19 cellular contexts compared by ENCODE assay signal in genomic region chr17:15239471-15239870, GRCh38. TPM values are rescaled to one million over a fixed set of nuclear protein-coding genes. Genes with fewer than 3 reads are reported as not detected.
DNase-seq lines count a peak whose midpoint lies in the region; ATAC-seq, FAIRE-seq and TF ChIP-seq lines count a peak whose summit lies in the region.
"Had no signal": no experiment of that assay in that cellular context is flagged by ENCODE, and none has a peak within 500 bp of the region (broad histone marks: within the 10 kb centered on the region; RNA-seq: fewer than 3 reads in every experiment).

No MANE protein-coding gene starts in this region.

- H2AFZ ChIP-seq in astrocyte (ENCODE audit: low read depth, low read length): no peak overlapping the region
- no peak overlapping the region for H2AFZ ChIP-seq in neuronal stem cell (ENCODE audit: low read length)
- H2AFZ ChIP-seq: GM23338 had no signal

- no peak for TF ChIP-seq CTCF in heart left ventricle (IDR thresholded peaks at IDR 0.05)
- no peak for TF ChIP-seq CTCF in astrocyte (IDR thresholded peaks at IDR 0.05; ENCODE audit: insufficient read depth, low read depth, low read length)
- TF ChIP-seq CTCF in spleen (IDR thresholded peaks at IDR 0.05 in 8 of 11, conservative IDR thresholded peaks at IDR 0.05 in 3 of 11): no peak

- H3K27ac ChIP-seq in heart left ventricle (peak overlapping the region in 2 of 12 donors; percentile 7 to 75), astrocyte (ENCODE audit: low read depth, low read length) (no peak overlapping the region), spleen (peak overlapping the region in 2 of 8 donors; percentile 13 to 19), neuronal stem cell (replicated peaks; ENCODE audit: low read length) (no peak overlapping the region)

- H3K4me2 ChIP-seq in astrocyte (ENCODE audit: low read length) (no peak overlapping the region), neuronal stem cell (ENCODE audit: insufficient read depth, low read length, poor library complexity, severe bottlenecking) (no peak overlapping the region)
- H3K4me2 ChIP-seq: GM23338 had no signal

- peaks cover 14% of the 10 kb centered on the region for H4K20me1 ChIP-seq in astrocyte (ENCODE audit: insufficient read depth, low read length)

- peaks cover 16% of the 10 kb centered on the region for H3K36me3 Mint-ChIP-seq in astrocyte (ENCODE audit: low read depth, unreplicated experiment)
- H3K36me3 Mint-ChIP-seq: CD8-positive, alpha-beta T cell had no signal

- 74 to 84% (median 79%) methylated on average over 3 of the region's 3 CpGs for WGBS in heart left ventricle, 4 donors
- WGBS in spleen, 5 donors: 66 to 75% (median 71%) methylated on average over 3 of the region's 3 CpGs
- no CpG with 5 or more reads among the region's 3 CpGs for WGBS in neuronal stem cell (ENCODE audit: extremely low coverage in 2 of 2, insufficient read length in 2 of 2, insufficient replicate concordance in 1 of 2), 2 donors

- FAIRE-seq in astrocyte (lab: Jason Lieb, UNC): no peak
- FAIRE-seq: D721Med, G401.6, GM12892 had no signal

- no peak for TF ChIP-seq POLR2A in heart left ventricle (IDR thresholded peaks at IDR 0.05)
- TF ChIP-seq POLR2A in spleen (IDR thresholded peaks at IDR 0.05): no peak

- intact Hi-C loops in heart left ventricle (cut with DNase I) (no loop called here), cardiac septum (cut with DNase I) (no loop called here), spleen (cut with DNase I; ENCODE audit: low total_unique reads) (no loop called here)

- no peak overlapping the region for H3K23ac ChIP-seq in neuronal stem cell (ENCODE audit: low read depth, low read length, poor library complexity)

- no peak overlapping the region for H2BK120ac ChIP-seq in neuronal stem cell (ENCODE audit: low read depth, low read length)

- no peak overlapping the region for H4K91ac ChIP-seq in neuronal stem cell (ENCODE audit: low read depth, low read length, poor library complexity)

- no peaks in the 10 kb centered on the region for H3K27me3 Mint-ChIP-seq in astrocyte (ENCODE audit: low read depth, unreplicated experiment)

- H2BK15ac ChIP-seq in neuronal stem cell (ENCODE audit: low read length): no peak overlapping the region

- H3K79me2 ChIP-seq in astrocyte (ENCODE audit: insufficient read depth, low read length): peaks cover 28% of the 10 kb centered on the region

- H3K9me3 ChIP-seq in heart left ventricle (peaks cover 0 to 14% (median 0%) of the 10 kb centered on the region in 12 donors), astrocyte (ENCODE audit: insufficient read depth, low read depth, low read length) (no peaks in the 10 kb centered on the region), spleen (peaks cover 0 to 9% (median 2%) of the 10 kb centered on the region in 8 donors), neuronal stem cell (replicated peaks in 1 of 2; ENCODE audit: control insufficient read depth in 2 of 2, insufficient read depth in 1 of 2, low read depth in 1 of 2, low read length in 2 of 2) (no peaks in the 10 kb centered on the region)

- no peak overlapping the region for H2BK5ac ChIP-seq in neuronal stem cell (ENCODE audit: low read length)

- H3K9ac ChIP-seq in astrocyte (ENCODE audit: low read length) (no peak overlapping the region), neuronal stem cell (ENCODE audit: low read depth, low read length, poor library complexity) (no peak overlapping the region)

- H3K27me3 ChIP-seq in heart left ventricle: no peaks in the 10 kb centered on the region
- H3K27me3 ChIP-seq in astrocyte (ENCODE audit: insufficient read depth, low read length): no peaks in the 10 kb centered on the region
- H3K27me3 ChIP-seq in spleen (replicated peaks in 1 of 7): no peaks in the 10 kb centered on the region
- no peaks in the 10 kb centered on the region for H3K27me3 ChIP-seq in neuronal stem cell (ENCODE audit: control insufficient read depth in 3 of 3, insufficient read depth in 3 of 3, low read depth in 1 of 3, low read length in 3 of 3)

- no peak overlapping the region for H3K14ac ChIP-seq in neuronal stem cell (ENCODE audit: low read length)

- no peak overlapping the region for H3K27ac Mint-ChIP-seq in astrocyte (ENCODE audit: unreplicated experiment)
- H3K27ac Mint-ChIP-seq: CD8-positive, alpha-beta T cell; GM23338 had no signal

- peaks cover 8 to 81% (median 50%) of the 10 kb centered on the region in 12 donors for H3K4me1 ChIP-seq in heart left ventricle
- H3K4me1 ChIP-seq in astrocyte (ENCODE audit: insufficient read depth, low read length): no peaks in the 10 kb centered on the region
- peaks cover 0 to 39% (median 17%) of the 10 kb centered on the region in 6 donors for H3K4me1 ChIP-seq in spleen
- H3K4me1 ChIP-seq in neuronal stem cell (ENCODE audit: control insufficient read depth in 2 of 2, insufficient read depth in 1 of 2, low read depth in 1 of 2, low read length in 2 of 2): no peaks in the 10 kb centered on the region

- H2BK12ac ChIP-seq in neuronal stem cell (ENCODE audit: low read length): no peak overlapping the region

- no peak overlapping the region for H3K4ac ChIP-seq in neuronal stem cell (ENCODE audit: low read length)

- H3K79me1 ChIP-seq in neuronal stem cell (ENCODE audit: low read depth, low read length): no peaks in the 10 kb centered on the region

- no peak overlapping the region for H2AK5ac ChIP-seq in neuronal stem cell (ENCODE audit: low read depth, low read length)

- H3K9me3 Mint-ChIP-seq in astrocyte (ENCODE audit: unreplicated experiment): no peaks in the 10 kb centered on the region
- H3K9me3 Mint-ChIP-seq: GM23338 had no signal

- peak overlapping the region; percentile 9 for H3K4me3 Mint-ChIP-seq in astrocyte (ENCODE audit: unreplicated experiment)
- H3K4me3 Mint-ChIP-seq: CD8-positive, alpha-beta T cell; GM23338 had no signal

- H3K4me3 ChIP-seq in heart left ventricle: no peak overlapping the region
- no peak overlapping the region for H3K4me3 ChIP-seq in astrocyte (ENCODE audit: insufficient read depth, low read depth, low read length)
- no peak overlapping the region for H3K4me3 ChIP-seq in spleen
- no peak overlapping the region for H3K4me3 ChIP-seq in neuronal stem cell (ENCODE audit: low read length in 2 of 2)
- H3K4me3 ChIP-seq: GM23338 had no signal

- ATAC-seq in heart left ventricle: peak in 3 of 4 donors; percentile 26 to 43 (median 38)
- ATAC-seq in HG02642 (IDR thresholded peaks at IDR 0.05; ENCODE audit: poor library complexity, unreplicated experiment): no peak
- ATAC-seq: CD8-positive, alpha-beta T cell; GM23338 had no signal

- no peak overlapping the region for H3K18ac ChIP-seq in neuronal stem cell (ENCODE audit: low read length)

- no peak overlapping the region for H4K8ac ChIP-seq in neuronal stem cell (ENCODE audit: low read depth, low read length)

- peaks cover 14% of the 10 kb centered on the region for H3K4me1 Mint-ChIP-seq in astrocyte (ENCODE audit: low read depth, unreplicated experiment)

- DNase-seq in heart left ventricle (no peak), cardiac septum (ENCODE audit: low spot score) (no peak), CD1c-positive myeloid dendritic cell (ENCODE audit: extremely low spot score) (peak; percentile 49), astrocyte (ENCODE audit: low read depth) (no peak), spleen (peak; percentile 64), NCI-H146 treated with DMSO at 0.1 percent for 48 hours (lab: John Stamatoyannopoulos, UW; ENCODE audit: unreplicated experiment) (no peak), neuronal stem cell (ENCODE audit: low spot score) (no peak)
- DNase-seq: ACHN; C1 segment of cervical spinal cord; CD8-positive, alpha-beta T cell; COR-L47; DMS153; DMS79 treated with DMSO at 0.1 percent for 48 hours; EL had no signal

- peaks cover 0 to 71% (median 53%) of the 10 kb centered on the region in 9 donors for H3K36me3 ChIP-seq in heart left ventricle
- peaks cover 10% of the 10 kb centered on the region for H3K36me3 ChIP-seq in astrocyte (ENCODE audit: insufficient read depth, low read length)
- peaks cover 0 to 13% (median 2%) of the 10 kb centered on the region in 6 donors for H3K36me3 ChIP-seq in spleen
- no peaks in the 10 kb centered on the region for H3K36me3 ChIP-seq in neuronal stem cell (replicated peaks in 1 of 2; ENCODE audit: control insufficient read depth in 2 of 2, insufficient read depth in 2 of 2, low read length in 2 of 2)

RNA-seq across cellular contexts. Expression of gene PMP22, which starts 25.7 kb away (rescaled TPM):
- total RNA-seq in heart left ventricle (100 to 1,000 TPM; 133 to 421 (median 186) TPM), cardiac septum (91.8 TPM), astrocyte (41.7 and 49.6 TPM in 2 replicates), spleen (10 to 100 TPM; 30.0 to 40.0 (median 33.3) TPM)
- polyA plus RNA-seq in heart left ventricle (100 to 1,000 TPM in 1 of 2 donors, 10 to 100 TPM in 1; 92.2 to 220 TPM), spleen (10 to 100 TPM in 2 of 3 donors, 1 to 10 TPM in 1; 9.5 to 23.8 (median 22.1) TPM)
- polyA plus RNA-seq in neuronal stem cell (2013, experiment 1 of 2): 8.6 TPM
- polyA plus RNA-seq in neuronal stem cell (2013, experiment 2 of 2): 8.7 TPM

Comparison
In these comparisons a context has a peak if more than half of its experiments do, and no peak if none do; other contexts are left out.
1. DNase-seq: peak in CD1c-positive myeloid dendritic cell (single experiment) and spleen (single experiment); none in heart left ventricle (0 of 5), cardiac septum (single experiment), astrocyte (single experiment), NCI-H146 treated with DMSO at 0.1 percent for 48 hours (single experiment) and neuronal stem cell (single experiment).